Comparison of ENCODE assay signal across 8 cellular contexts in genomic region chr22:24608327-24608726, GRCh38. TPM values are rescaled to one million over a fixed set of nuclear protein-coding genes. Genes with fewer than 3 reads are reported as not detected.
DNase-seq lines count a peak whose midpoint lies in the region; ATAC-seq, FAIRE-seq and TF ChIP-seq lines count a peak whose summit lies in the region.
"Not testable (repeated sequence)": the region's sequence is repeated elsewhere in the genome, so short reads cannot be mapped to it uniquely, and the experiment has no call there.

No MANE protein-coding gene starts in this region.

- H3K36me3 ChIP-seq in CD4-positive, alpha-beta memory T cell (ENCODE audit: insufficient read depth, low read length); kidney (ENCODE audit: control insufficient read depth in 1 of 2, insufficient read depth in 2 of 2, low read length in 2 of 2): not testable (repeated sequence)

- not testable (repeated sequence) for H3K27me3 ChIP-seq in CD4-positive, alpha-beta memory T cell (ENCODE audit: insufficient read depth, low read length)

- H3K9me3 Mint-ChIP-seq in CD4-positive, alpha-beta memory T cell; IgD-negative memory B cell; T-helper 1 cell treated with Interleukin-12 subunit alpha and Interleukin-12 subunit beta and Interleukin-4 antibody, amounts not matched to agents 30 μg/mL and 1 μg/mL, for 36 hours; activated CD8-positive, alpha-beta T cell treated with anti-CD3 and anti-CD28 coated beads, Interleukin-2, amount 10 ng/mL, durations not matched to agents 7 days and 5 days (ENCODE audit: insufficient read depth); activated naive CD4-positive, alpha-beta T cell treated with anti-CD3 and anti-CD28 coated beads, Interleukin-2, amount 10 ng/mL, durations not matched to agents 7 days and 5 days; dendritic cell treated with granulocyte-macrophage colony-stimulating factor and Interleukin-4, amounts not matched to agents 40 ng/mL and 50 ng/mL, for 4 days; stimulated activated naive CD8-positive, alpha-beta T cell treated with anti-CD3 and anti-CD28 coated beads, Interleukin-15, Interleukin-2, amounts not matched to agents 100 ng/mL and 50 ng/mL, for 24 hours: not testable (repeated sequence)

- ATAC-seq in activated CD8-positive, alpha-beta T cell treated with anti-CD3 and anti-CD28 coated beads, Interleukin-2, amount 10 ng/mL, durations not matched to agents 7 days and 5 days = not testable (repeated sequence)

- not testable (repeated sequence) for H3K36me3 Mint-ChIP-seq in CD4-positive, alpha-beta memory T cell; IgD-negative memory B cell; T-helper 1 cell treated with Interleukin-12 subunit alpha and Interleukin-12 subunit beta and Interleukin-4 antibody, amounts not matched to agents 30 μg/mL and 1 μg/mL, for 36 hours (ENCODE audit: low read depth); activated CD8-positive, alpha-beta T cell treated with anti-CD3 and anti-CD28 coated beads, Interleukin-2, amount 10 ng/mL, durations not matched to agents 7 days and 5 days (ENCODE audit: low read depth); activated naive CD4-positive, alpha-beta T cell treated with anti-CD3 and anti-CD28 coated beads, Interleukin-2, amount 10 ng/mL, durations not matched to agents 7 days and 5 days; dendritic cell treated with granulocyte-macrophage colony-stimulating factor and Interleukin-4, amounts not matched to agents 40 ng/mL and 50 ng/mL, for 4 days (ENCODE audit: low read depth); stimulated activated naive CD8-positive, alpha-beta T cell treated with anti-CD3 and anti-CD28 coated beads, Interleukin-15, Interleukin-2, amounts not matched to agents 100 ng/mL and 50 ng/mL, for 24 hours (ENCODE audit: low read depth)

- H3K4me1 ChIP-seq in CD4-positive, alpha-beta memory T cell (ENCODE audit: insufficient read depth, low read length); kidney (ENCODE audit: control insufficient read depth in 1 of 2, insufficient read depth in 1 of 2, low read depth in 1 of 2, low read length in 2 of 2): not testable (repeated sequence)

- peak overlapping the region in 1 of 2 donors; percentile 26 for H3K4me3 ChIP-seq in CD4-positive, alpha-beta memory T cell (ENCODE audit: low read length in 2 of 2)
- H3K4me3 ChIP-seq in kidney (ENCODE audit: low read length in 2 of 2) = peak overlapping the region; percentile 24 to 37

- POLR2A ChIA-PET in CD4-positive, alpha-beta memory T cell (lab: Charles Lee; ENCODE audit: partially characterized antibody); activated CD8-positive, alpha-beta T cell treated with anti-CD3 and anti-CD28 coated beads, Interleukin-2, amount 10 ng/mL, durations not matched to agents 7 days and 5 days (lab: Charles Lee): not testable (repeated sequence)

- H3K4me1 Mint-ChIP-seq in CD4-positive, alpha-beta memory T cell = peaks cover 11 to 40% (median 22%) of the 10 kb centered on the region in 4 donors
- H3K4me1 Mint-ChIP-seq in IgD-negative memory B cell = peaks cover 5 to 13% (median 8%) of the 10 kb centered on the region in 3 donors
- H3K4me1 Mint-ChIP-seq in T-helper 1 cell treated with Interleukin-12 subunit alpha and Interleukin-12 subunit beta and Interleukin-4 antibody, amounts not matched to agents 30 μg/mL and 1 μg/mL, for 36 hours (ENCODE audit: low read depth) = peaks cover 28% of the 10 kb centered on the region
- H3K4me1 Mint-ChIP-seq in activated CD8-positive, alpha-beta T cell treated with anti-CD3 and anti-CD28 coated beads, Interleukin-2, amount 10 ng/mL, durations not matched to agents 7 days and 5 days (ENCODE audit: low read depth) = peaks cover 37% of the 10 kb centered on the region
- peaks cover 42% of the 10 kb centered on the region for H3K4me1 Mint-ChIP-seq in activated naive CD4-positive, alpha-beta T cell treated with anti-CD3 and anti-CD28 coated beads, Interleukin-2, amount 10 ng/mL, durations not matched to agents 7 days and 5 days
- peaks cover 34% of the 10 kb centered on the region for H3K4me1 Mint-ChIP-seq in dendritic cell treated with granulocyte-macrophage colony-stimulating factor and Interleukin-4, amounts not matched to agents 40 ng/mL and 50 ng/mL, for 4 days (ENCODE audit: low read depth)
- H3K4me1 Mint-ChIP-seq in stimulated activated naive CD8-positive, alpha-beta T cell treated with anti-CD3 and anti-CD28 coated beads, Interleukin-15, Interleukin-2, amounts not matched to agents 100 ng/mL and 50 ng/mL, for 24 hours (ENCODE audit: low read depth) = peaks cover 16% of the 10 kb centered on the region

- H3K9ac ChIP-seq in kidney (ENCODE audit: low read length in 2 of 2) = not testable (repeated sequence)

- intact Hi-C loops in CD4-positive, alpha-beta memory T cell (cut with micrococcal nuclease) = loop anchor here (5.0 kb wide), 1 partner anchor 51 kb away; the partner anchor contains the start of genes GUCD1 and SNRPD3
- intact Hi-C loops in dendritic cell treated with granulocyte-macrophage colony-stimulating factor and Interleukin-4, amounts not matched to agents 40 ng/mL and 50 ng/mL, for 4 days (cut with micrococcal nuclease); kidney (cut with DNase I): not testable (repeated sequence)

- not testable (repeated sequence) for TF ChIP-seq CTCF in kidney (IDR thresholded peaks at IDR 0.05; ENCODE audit: borderline replicate concordance, extremely low read depth, insufficient read depth)

- not testable (repeated sequence) for H3K27me3 Mint-ChIP-seq in CD4-positive, alpha-beta memory T cell; IgD-negative memory B cell; T-helper 1 cell treated with Interleukin-12 subunit alpha and Interleukin-12 subunit beta and Interleukin-4 antibody, amounts not matched to agents 30 μg/mL and 1 μg/mL, for 36 hours (ENCODE audit: low read depth); activated CD8-positive, alpha-beta T cell treated with anti-CD3 and anti-CD28 coated beads, Interleukin-2, amount 10 ng/mL, durations not matched to agents 7 days and 5 days (ENCODE audit: low read depth); activated naive CD4-positive, alpha-beta T cell treated with anti-CD3 and anti-CD28 coated beads, Interleukin-2, amount 10 ng/mL, durations not matched to agents 7 days and 5 days; dendritic cell treated with granulocyte-macrophage colony-stimulating factor and Interleukin-4, amounts not matched to agents 40 ng/mL and 50 ng/mL, for 4 days; stimulated activated naive CD8-positive, alpha-beta T cell treated with anti-CD3 and anti-CD28 coated beads, Interleukin-15, Interleukin-2, amounts not matched to agents 100 ng/mL and 50 ng/mL, for 24 hours

- peak overlapping the region; percentile 76 for H3K27ac ChIP-seq in CD4-positive, alpha-beta memory T cell (ENCODE audit: low read depth, low read length)
- H3K27ac ChIP-seq in kidney (ENCODE audit: low read depth in 2 of 2, low read length in 2 of 2) = not testable (repeated sequence)

- not testable (repeated sequence) for H3K9me3 ChIP-seq in CD4-positive, alpha-beta memory T cell (ENCODE audit: control insufficient read depth in 1 of 2, low read length in 2 of 2); kidney (ENCODE audit: control insufficient read depth in 1 of 2, low read length in 2 of 2)

- DNase-seq in CD4-positive, alpha-beta memory T cell; activated CD8-positive, alpha-beta T cell treated with anti-CD3 and anti-CD28 coated beads, Interleukin-2, amount 10 ng/mL, durations not matched to agents 7 days and 5 days; activated naive CD4-positive, alpha-beta T cell treated with anti-CD3 and anti-CD28 coated beads, Interleukin-2, amount 10 ng/mL, durations not matched to agents 7 days and 5 days: not testable (repeated sequence)
- peak; percentile 35 for DNase-seq in kidney

- H3K27ac Mint-ChIP-seq in CD4-positive, alpha-beta memory T cell = peak overlapping the region; percentile 70 to 99 (median 98)
- H3K27ac Mint-ChIP-seq in IgD-negative memory B cell; stimulated activated naive CD8-positive, alpha-beta T cell treated with anti-CD3 and anti-CD28 coated beads, Interleukin-15, Interleukin-2, amounts not matched to agents 100 ng/mL and 50 ng/mL, for 24 hours: not testable (repeated sequence)
- peak overlapping the region; percentile 98 for H3K27ac Mint-ChIP-seq in T-helper 1 cell treated with Interleukin-12 subunit alpha and Interleukin-12 subunit beta and Interleukin-4 antibody, amounts not matched to agents 30 μg/mL and 1 μg/mL, for 36 hours
- peak overlapping the region; percentile 95 for H3K27ac Mint-ChIP-seq in activated CD8-positive, alpha-beta T cell treated with anti-CD3 and anti-CD28 coated beads, Interleukin-2, amount 10 ng/mL, durations not matched to agents 7 days and 5 days
- peak overlapping the region; percentile 93 for H3K27ac Mint-ChIP-seq in activated naive CD4-positive, alpha-beta T cell treated with anti-CD3 and anti-CD28 coated beads, Interleukin-2, amount 10 ng/mL, durations not matched to agents 7 days and 5 days
- peak overlapping the region; percentile 95 for H3K27ac Mint-ChIP-seq in dendritic cell treated with granulocyte-macrophage colony-stimulating factor and Interleukin-4, amounts not matched to agents 40 ng/mL and 50 ng/mL, for 4 days

- CTCF ChIA-PET in CD4-positive, alpha-beta memory T cell (lab: Charles Lee; ENCODE audit: partially characterized antibody); activated CD8-positive, alpha-beta T cell treated with anti-CD3 and anti-CD28 coated beads, Interleukin-2, amount 10 ng/mL, durations not matched to agents 7 days and 5 days (lab: Charles Lee); activated naive CD4-positive, alpha-beta T cell treated with anti-CD3 and anti-CD28 coated beads, Interleukin-2, amount 10 ng/mL, durations not matched to agents 7 days and 5 days (lab: Charles Lee): not testable (repeated sequence)

- H3K4me3 Mint-ChIP-seq in CD4-positive, alpha-beta memory T cell = peak overlapping the region; percentile 88 to 97 (median 93)
- H3K4me3 Mint-ChIP-seq in IgD-negative memory B cell = peak overlapping the region in 3 of 4 donors; percentile 63 to 94 (median 86)
- H3K4me3 Mint-ChIP-seq in T-helper 1 cell treated with Interleukin-12 subunit alpha and Interleukin-12 subunit beta and Interleukin-4 antibody, amounts not matched to agents 30 μg/mL and 1 μg/mL, for 36 hours = peak overlapping the region; percentile 86
- peak overlapping the region; percentile 89 for H3K4me3 Mint-ChIP-seq in activated CD8-positive, alpha-beta T cell treated with anti-CD3 and anti-CD28 coated beads, Interleukin-2, amount 10 ng/mL, durations not matched to agents 7 days and 5 days
- peak overlapping the region; percentile 85 for H3K4me3 Mint-ChIP-seq in activated naive CD4-positive, alpha-beta T cell treated with anti-CD3 and anti-CD28 coated beads, Interleukin-2, amount 10 ng/mL, durations not matched to agents 7 days and 5 days
- peak overlapping the region; percentile 84 for H3K4me3 Mint-ChIP-seq in dendritic cell treated with granulocyte-macrophage colony-stimulating factor and Interleukin-4, amounts not matched to agents 40 ng/mL and 50 ng/mL, for 4 days
- H3K4me3 Mint-ChIP-seq in stimulated activated naive CD8-positive, alpha-beta T cell treated with anti-CD3 and anti-CD28 coated beads, Interleukin-15, Interleukin-2, amounts not matched to agents 100 ng/mL and 50 ng/mL, for 24 hours = peak overlapping the region; percentile 92

- FAIRE-seq in kidney (lab: Jason Lieb, UNC) = not testable (repeated sequence)

RNA-seq across cellular contexts. Expression of gene GGT1, which starts 5.3 kb away (rescaled TPM):
- total RNA-seq in CD4-positive, alpha-beta memory T cell = 10 to 100 TPM; 27.1 to 28.3 TPM
- 10 to 100 TPM; 11.9 to 18.1 TPM for polyA plus RNA-seq in CD4-positive, alpha-beta memory T cell
- polyA plus RNA-seq in IgD-negative memory B cell = 10.8 TPM
- 10 to 100 TPM; 20.0 to 23.6 TPM for total RNA-seq in activated CD8-positive, alpha-beta T cell treated with anti-CD3 and anti-CD28 coated beads, Interleukin-2, amount 10 ng/mL, durations not matched to agents 7 days and 5 days
- 169 TPM for total RNA-seq in kidney
- polyA plus RNA-seq in kidney (ENCODE audit: insufficient read depth, low read depth, low replicate concordance) = 153 TPM

RNA-seq across cellular contexts. Expression of gene LRRC75B, which starts 15.5 kb away (rescaled TPM):
- total RNA-seq in CD4-positive, alpha-beta memory T cell = under 1 TPM in 1 of 2 experiments, not detected in 1; 0.19 TPM
- under 1 TPM in 1 of 2 donors, not detected in 1; 0.40 TPM for polyA plus RNA-seq in CD4-positive, alpha-beta memory T cell
- polyA plus RNA-seq in IgD-negative memory B cell (0.63 TPM), kidney (ENCODE audit: insufficient read depth, low read depth, low replicate concordance) (23.4 TPM)
- 1 to 10 TPM in 1 of 2 experiments, under 1 TPM in 1; 0.91 to 1.3 TPM for total RNA-seq in activated CD8-positive, alpha-beta T cell treated with anti-CD3 and anti-CD28 coated beads, Interleukin-2, amount 10 ng/mL, durations not matched to agents 7 days and 5 days
- 47.6 TPM for total RNA-seq in kidney

RNA-seq across cellular contexts. Expression of gene SNRPD3, which starts 52.5 kb away (rescaled TPM):
- total RNA-seq in CD4-positive, alpha-beta memory T cell = 10 to 100 TPM; 77.6 to 85.0 TPM
- 100 to 1,000 TPM in 1 of 2 donors, 10 to 100 TPM in 1; 62.6 to 102 TPM for polyA plus RNA-seq in CD4-positive, alpha-beta memory T cell
- 141 TPM for polyA plus RNA-seq in IgD-negative memory B cell
- 100 to 1,000 TPM; 136 to 144 TPM for total RNA-seq in activated CD8-positive, alpha-beta T cell treated with anti-CD3 and anti-CD28 coated beads, Interleukin-2, amount 10 ng/mL, durations not matched to agents 7 days and 5 days
- 73.7 TPM for total RNA-seq in kidney
- 136 TPM for polyA plus RNA-seq in kidney (ENCODE audit: insufficient read depth, low read depth, low replicate concordance)

RNA-seq across cellular contexts. Expression of gene GUCD1, which starts 53.4 kb away (rescaled TPM):
- 10 to 100 TPM; 65.0 to 65.5 TPM for total RNA-seq in CD4-positive, alpha-beta memory T cell
- polyA plus RNA-seq in CD4-positive, alpha-beta memory T cell = 10 to 100 TPM; 44.2 to 47.3 TPM
- polyA plus RNA-seq in IgD-negative memory B cell (323 TPM), kidney (ENCODE audit: insufficient read depth, low read depth, low replicate concordance) (111 TPM)
- total RNA-seq in activated CD8-positive, alpha-beta T cell treated with anti-CD3 and anti-CD28 coated beads, Interleukin-2, amount 10 ng/mL, durations not matched to agents 7 days and 5 days = 100 to 1,000 TPM; 129 to 133 TPM
- total RNA-seq in kidney = 150 TPM

Comparison
In these comparisons a context has a peak if more than half of its experiments do, and no peak if none do; other contexts are left out.
1. RNA of gene LRRC75B, which starts 15.5 kb away (total RNA-seq): 47.6 TPM in kidney (single experiment); 0.91 to 1.3 TPM in activated CD8-positive, alpha-beta T cell treated with anti-CD3 and anti-CD28 coated beads, Interleukin-2, amount 10 ng/mL, durations not matched to agents 7 days and 5 days and 0.19 TPM in CD4-positive, alpha-beta memory T cell; every median in the first group is over 10 times any median in the second.
2. Peak in every context shown above with its lines, with median percentiles within 50 percentile points of each other: H3K4me3 Mint-ChIP-seq.